14 cellular contexts compared by ENCODE assay signal in the genomic region with DNA sequence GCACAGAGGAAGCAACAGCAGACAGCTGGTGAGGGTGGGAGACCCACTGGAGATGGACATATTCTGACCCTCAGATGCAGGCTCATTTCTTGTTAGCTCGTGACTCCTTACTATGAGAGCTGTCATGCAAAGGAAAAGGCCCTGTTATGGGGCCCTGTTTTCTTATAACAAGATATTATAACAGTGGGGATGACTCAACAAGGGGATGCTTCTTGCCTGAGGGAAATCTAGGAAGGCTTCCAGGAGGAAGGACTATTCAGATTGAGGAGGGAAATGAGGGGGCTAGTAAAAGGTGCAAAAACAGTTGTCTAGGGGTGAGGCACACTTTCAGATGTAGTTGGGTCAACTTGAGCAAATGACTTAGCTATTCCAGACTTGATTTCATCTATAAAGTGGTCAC.
DNase-seq lines count a peak whose midpoint lies in the region; ATAC-seq and TF ChIP-seq lines count a peak whose summit lies in the region.
"Had no signal": no experiment of that assay in that cellular context is flagged by ENCODE, and none has a peak within 500 bp of the region (broad histone marks: within the 10 kb centered on the region; RNA-seq: fewer than 3 reads in every experiment).

No MANE protein-coding gene starts in this region.

- H3K27me3 Mint-ChIP-seq in endothelial cell (ENCODE audit: unreplicated experiment), result peaks cover 27% of the 10 kb centered on the region
- peaks cover 21% of the 10 kb centered on the region for H3K27me3 Mint-ChIP-seq in activated CD4-positive, alpha-beta T cell treated with anti-CD3 and anti-CD28 coated beads for 36 hours

- no peak for ATAC-seq in activated CD4-positive, alpha-beta T cell treated with anti-CD3 and anti-CD28 coated beads for 36 hours

- H3K9ac ChIP-seq in BLaER1, result no peak overlapping the region
- no peak overlapping the region for H3K9ac ChIP-seq in KMS-11

- no peak overlapping the region for H3K27ac ChIP-seq in BLaER1
- peak overlapping the region; percentile 56; the same call in 1 of the 2 replicates for H3K27ac ChIP-seq in KMS-11
- H3K27ac ChIP-seq in sigmoid colon, result peak overlapping the region in 3 of 4 donors; percentile 90 to 94 (median 91)

- H3K9me3 ChIP-seq in BLaER1 (no peaks in the 10 kb centered on the region), sigmoid colon (no peaks in the 10 kb centered on the region)
- H3K9me3 ChIP-seq: thyroid gland had no signal

- H3K4me2 ChIP-seq in BLaER1, result peak overlapping the region; percentile 89; the same call in 1 of the 2 replicates
- peak overlapping the region; percentile 31; the same call in 1 of the 2 replicates for H3K4me2 ChIP-seq in KMS-11

- no peak overlapping the region for H3K4me3 ChIP-seq in BLaER1
- no peak overlapping the region for H3K4me3 ChIP-seq in KMS-11 (IDR thresholded peaks at IDR 0.05; ENCODE audit: insufficient read depth, low read depth, low read length)
- H3K4me3 ChIP-seq in sigmoid colon, result no peak overlapping the region
- H3K4me3 ChIP-seq: thyroid gland had no signal

- no peaks in the 10 kb centered on the region for H3K27me3 ChIP-seq in BLaER1
- H3K27me3 ChIP-seq in KMS-11 (ENCODE audit: insufficient read depth, low read depth), result no peaks in the 10 kb centered on the region
- H3K27me3 ChIP-seq in sigmoid colon, result no peaks in the 10 kb centered on the region
- H3K27me3 ChIP-seq: thyroid gland had no signal

- no peak for DNase-seq in endothelial cell (ENCODE audit: low spot score)
- no peak for DNase-seq in sigmoid colon
- DNase-seq in putamen (ENCODE audit: low spot score), result no peak
- no peak for DNase-seq in NCI-H1930 (lab: John Stamatoyannopoulos, UW)
- DNase-seq in stimulated activated naive CD4-positive, alpha-beta T cell treated with Interleukin-2 at 50 U/mL for 16 hours (lab: John Stamatoyannopoulos, UW), result no peak
- no peak for DNase-seq in activated CD4-positive, alpha-beta T cell treated with anti-CD3 and anti-CD28 coated beads for 36 hours
- DNase-seq: activated effector memory CD4-positive, alpha-beta T cell treated with anti-CD3 and anti-CD28 coated beads, Interleukin-2, amount 50 U/mL, for 16 hours; CD4-positive, alpha-beta memory T cell; DMS79 treated with DMSO at 0.1 percent for 48 hours; NCI-H2029 treated with DMSO at 0.1 percent for 48 hours; thyroid gland had no signal

- no peaks in the 10 kb centered on the region for H3K9me3 Mint-ChIP-seq in endothelial cell (ENCODE audit: unreplicated experiment)
- no peaks in the 10 kb centered on the region for H3K9me3 Mint-ChIP-seq in activated CD4-positive, alpha-beta T cell treated with anti-CD3 and anti-CD28 coated beads for 36 hours (ENCODE audit: low read depth)
- H3K9me3 Mint-ChIP-seq: IgD-negative memory B cell had no signal

- H3K36me3 ChIP-seq in BLaER1 (0 out of 2 replicates have a peak, but pooled peaks cover 4% of the 10 kb centered on the region), KMS-11 (ENCODE audit: insufficient read depth) (no peaks in the 10 kb centered on the region), sigmoid colon (no peaks in the 10 kb centered on the region)
- H3K36me3 ChIP-seq: thyroid gland had no signal

- no peak for TF ChIP-seq POLR2A in sigmoid colon (IDR thresholded peaks at IDR 0.05)

- peaks cover 44% of the 10 kb centered on the region for H3K4me1 Mint-ChIP-seq in endothelial cell (ENCODE audit: unreplicated experiment)
- H3K4me1 Mint-ChIP-seq in activated CD4-positive, alpha-beta T cell treated with anti-CD3 and anti-CD28 coated beads for 36 hours, result peaks cover 6% of the 10 kb centered on the region

- intact Hi-C loops in sigmoid colon (cut with DNase I), result no loop called here
- intact Hi-C loops in activated CD4-positive, alpha-beta T cell treated with anti-CD3 and anti-CD28 coated beads for 36 hours (cut with DNase I, micrococcal nuclease), result loop anchor here in 1 of 2 experiments (2.0 kb wide), 1 partner anchor 258 kb away; no protein-coding TSS in a partner anchor

- POLR2A ChIA-PET in activated CD4-positive, alpha-beta T cell treated with anti-CD3 and anti-CD28 coated beads for 36 hours (lab: Charles Lee), result no interaction called here

- CTCF ChIA-PET in activated CD4-positive, alpha-beta T cell treated with anti-CD3 and anti-CD28 coated beads for 36 hours (lab: Charles Lee), result no interaction called here

- H3K4me3 Mint-ChIP-seq in endothelial cell (ENCODE audit: unreplicated experiment), result no peak overlapping the region
- no peak overlapping the region for H3K4me3 Mint-ChIP-seq in activated CD4-positive, alpha-beta T cell treated with anti-CD3 and anti-CD28 coated beads for 36 hours

- peaks cover 97% of the 10 kb centered on the region for H3K4me1 ChIP-seq in BLaER1
- peaks cover 91% of the 10 kb centered on the region for H3K4me1 ChIP-seq in KMS-11 (ENCODE audit: low read depth, poor library complexity, severe bottlenecking)
- H3K4me1 ChIP-seq in sigmoid colon, result peaks cover 0 to 81% (median 77%) of the 10 kb centered on the region in 4 donors

- peaks cover 9% of the 10 kb centered on the region for H3K36me3 Mint-ChIP-seq in endothelial cell (ENCODE audit: low read depth, unreplicated experiment)
- no peaks in the 10 kb centered on the region for H3K36me3 Mint-ChIP-seq in activated CD4-positive, alpha-beta T cell treated with anti-CD3 and anti-CD28 coated beads for 36 hours (ENCODE audit: low read depth)
- H3K36me3 Mint-ChIP-seq: CD4-positive, alpha-beta memory T cell had no signal

- 77 to 92% methylated on average over 1 of the region's 1 CpG for WGBS in sigmoid colon, 2 donors

- H3K27ac Mint-ChIP-seq in endothelial cell (ENCODE audit: unreplicated experiment), result peak overlapping the region; percentile 67
- no peak overlapping the region for H3K27ac Mint-ChIP-seq in activated CD4-positive, alpha-beta T cell treated with anti-CD3 and anti-CD28 coated beads for 36 hours
- H3K27ac Mint-ChIP-seq: CD4-positive, alpha-beta memory T cell; IgD-negative memory B cell had no signal

- no peak overlapping the region for H2AFZ ChIP-seq in KMS-11 (ENCODE audit: low read depth)

- TF ChIP-seq CTCF in KMS-11 (conservative IDR thresholded peaks at IDR 0.05; ENCODE audit: low read depth, low read length), result no peak
- no peak for TF ChIP-seq CTCF in endothelial cell (IDR thresholded peaks at IDR 0.05; ENCODE audit: unreplicated experiment)
- TF ChIP-seq CTCF in sigmoid colon (IDR thresholded peaks at IDR 0.05), result no peak

- no peak for TF ChIP-seq EP300 in sigmoid colon (IDR thresholded peaks at IDR 0.05)

- H3K79me2 ChIP-seq in KMS-11 (ENCODE audit: insufficient read depth, low read depth), result peaks cover 4% of the 10 kb centered on the region; the same call in 1 of the 2 replicates

- H4K20me1 ChIP-seq in BLaER1 (peaks cover 97% of the 10 kb centered on the region), KMS-11 (ENCODE audit: insufficient read depth) (no peaks in the 10 kb centered on the region)
